ENCODE assay signal across 21 cellular contexts in genomic region chr18:4119813-4120212, GRCh38.
"Had no signal": no experiment of that assay in that cellular context is flagged by ENCODE, and none has a peak within 500 bp of the region (broad histone marks: within the 10 kb centered on the region; RNA-seq: fewer than 3 reads in every experiment).

No MANE protein-coding gene starts in this region.

- ATAC-seq: left cardiac atrium; lower lobe of right lung; natural killer cell; stimulated activated memory B cell treated with anti-CD40 and anti-IgM and Interleukin-4, amounts not matched to agents 10 μg/mL and 1 μg/mL and 100 μg/mL, for 72 hours; upper lobe of right lung had no signal

- H3K36me3 Mint-ChIP-seq: natural killer cell; stimulated activated memory B cell treated with anti-CD40 and anti-IgM and Interleukin-4, amounts not matched to agents 10 μg/mL and 1 μg/mL and 100 μg/mL, for 72 hours had no signal

- H3K4me3 ChIP-seq: ascending aorta, esophagus muscularis mucosa, lower lobe of right lung, spleen, thoracic aorta, upper lobe of right lung had no signal

- H3K4me1 ChIP-seq: ascending aorta, esophagus muscularis mucosa, lower lobe of right lung, spleen, upper lobe of right lung had no signal

- H3K27ac ChIP-seq: ascending aorta, esophagus muscularis mucosa, lower lobe of right lung, spleen, thoracic aorta, upper lobe of right lung had no signal

- DNase-seq: activated CD4-positive, alpha-beta T cell treated with anti-CD3 and anti-CD28 coated beads for 1 hour; activated CD8-positive, alpha-beta memory T cell treated with anti-CD3 and anti-CD28 coated beads for 24 hours; activated CD8-positive, alpha-beta memory T cell treated with anti-CD3 and anti-CD28 coated beads, Interleukin-2, amount 50 U/mL, for 48 hours; activated effector memory CD4-positive, alpha-beta T cell treated with Interleukin-2 at 50 U/mL for 16 hours; activated naive CD4-positive, alpha-beta T cell treated with anti-CD3 and anti-CD28 coated beads, Interleukin-2, amount 50 U/mL, for 16 hours; activated T-cell treated with anti-CD3 and anti-CD28 coated beads, Interleukin-2, amount 50 U/mL, for 48 hours; effector CD8-positive, alpha-beta T cell; left cardiac atrium; lower lobe of right lung; natural killer cell; occipital lobe; retina; spleen; stimulated activated CD4-positive, alpha-beta T cell treated with anti-CD3 and anti-CD28 coated beads, Interleukin-4, amount 100 ng/mL, for 4 hours; T1000; upper lobe of right lung had no signal

- H3K4me3 Mint-ChIP-seq: dendritic cell treated with granulocyte-macrophage colony-stimulating factor and Interleukin-4, amounts not matched to agents 40 ng/mL and 50 ng/mL, for 4 days; natural killer cell; stimulated activated memory B cell treated with anti-CD40 and anti-IgM and Interleukin-4, amounts not matched to agents 10 μg/mL and 1 μg/mL and 100 μg/mL, for 72 hours had no signal

- H3K27me3 Mint-ChIP-seq: stimulated activated memory B cell treated with anti-CD40 and anti-IgM and Interleukin-4, amounts not matched to agents 10 μg/mL and 1 μg/mL and 100 μg/mL, for 72 hours had no signal

- H3K4me1 Mint-ChIP-seq: natural killer cell; stimulated activated memory B cell treated with anti-CD40 and anti-IgM and Interleukin-4, amounts not matched to agents 10 μg/mL and 1 μg/mL and 100 μg/mL, for 72 hours had no signal

- H3K9me3 ChIP-seq: ascending aorta, esophagus muscularis mucosa, lower lobe of right lung, spleen, thoracic aorta, upper lobe of right lung had no signal

- H3K36me3 ChIP-seq: ascending aorta, esophagus muscularis mucosa, lower lobe of right lung, spleen, thoracic aorta, upper lobe of right lung had no signal

- H3K27me3 ChIP-seq: ascending aorta, esophagus muscularis mucosa, upper lobe of right lung had no signal

- H3K27ac Mint-ChIP-seq: dendritic cell treated with granulocyte-macrophage colony-stimulating factor and Interleukin-4, amounts not matched to agents 40 ng/mL and 50 ng/mL, for 4 days; natural killer cell; stimulated activated memory B cell treated with anti-CD40 and anti-IgM and Interleukin-4, amounts not matched to agents 10 μg/mL and 1 μg/mL and 100 μg/mL, for 72 hours had no signal

- H3K9me3 Mint-ChIP-seq: dendritic cell treated with granulocyte-macrophage colony-stimulating factor and Interleukin-4, amounts not matched to agents 40 ng/mL and 50 ng/mL, for 4 days had no signal
